18 cellular contexts compared by ENCODE assay signal in the genomic region with DNA sequence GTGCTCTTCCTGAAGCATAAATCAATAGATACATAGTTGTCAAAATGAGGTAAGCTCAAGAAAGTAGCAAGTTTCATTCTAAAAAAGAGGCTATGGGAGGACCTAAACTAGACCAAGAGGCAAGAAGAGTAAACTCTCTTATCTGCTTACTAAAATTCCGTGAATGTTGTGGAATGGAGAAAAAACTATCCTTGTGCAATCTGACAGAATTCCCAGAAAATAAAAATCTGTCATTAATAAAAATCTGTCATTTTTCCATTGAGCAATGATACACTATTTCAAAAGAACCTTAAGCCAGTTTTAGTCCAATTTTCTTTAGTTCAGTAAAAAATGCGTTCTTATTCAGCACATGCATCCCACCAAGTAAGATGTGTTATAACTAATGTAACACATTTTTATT.
"Had no signal": no experiment of that assay in that cellular context is flagged by ENCODE, and none has a peak within 500 bp of the region (broad histone marks: within the 10 kb centered on the region; RNA-seq: fewer than 3 reads in every experiment).

No MANE protein-coding gene starts in this region.

- ATAC-seq: esophagus mucosa; psoas muscle; right lobe of liver; stimulated activated naive B cell treated with anti-CD40 and anti-IgM and Interleukin-4, amounts not matched to agents 10 μg/mL and 1 μg/mL and 100 μg/mL, for 72 hours; stimulated activated naive CD8-positive, alpha-beta T cell treated with anti-CD3 and anti-CD28 coated beads, Interleukin-15, amount 100 ng/mL, for 72 hours had no signal

- H3K9me3 ChIP-seq: left ventricle myocardium inferior, psoas muscle, right lobe of liver, thoracic aorta, transverse colon had no signal

- H3K27ac ChIP-seq: left ventricle myocardium inferior, psoas muscle, right lobe of liver, skin epidermis, thoracic aorta, transverse colon had no signal

- DNase-seq: effector memory CD4-positive, alpha-beta T cell; immature natural killer cell; left ventricle myocardium inferior; mesendoderm; naive B cell; psoas muscle; retina; right lobe of liver; stimulated activated CD4-positive, alpha-beta T cell treated with anti-CD3 and anti-CD28 coated beads, Interleukin-2, amount 100 ng/mL, for 24 hours; stimulated activated CD4-positive, alpha-beta T cell treated with anti-CD3 and anti-CD28 coated beads, Interleukin-4, amount 100 ng/mL, for 4 hours; stimulated activated naive B cell treated with anti-CD40 and anti-IgM and Interleukin-4, amounts not matched to agents 10 μg/mL and 1 μg/mL and 100 μg/mL, for 72 hours; stimulated activated naive CD8-positive, alpha-beta T cell treated with anti-CD3 and anti-CD28 coated beads, Interleukin-15, amount 100 ng/mL, for 72 hours; substantia nigra; transverse colon had no signal

- H3K36me3 ChIP-seq: left ventricle myocardium inferior, right lobe of liver, thoracic aorta, transverse colon had no signal

- H3K4me1 ChIP-seq: left ventricle myocardium inferior, psoas muscle, transverse colon had no signal

- H3K27me3 ChIP-seq: right lobe of liver, transverse colon had no signal

- H3K4me3 ChIP-seq: left ventricle myocardium inferior, lung, psoas muscle, right lobe of liver, skin epidermis, thoracic aorta, transverse colon had no signal
